Comparison of ENCODE assay signal across 1 cellular context in the genomic region with DNA sequence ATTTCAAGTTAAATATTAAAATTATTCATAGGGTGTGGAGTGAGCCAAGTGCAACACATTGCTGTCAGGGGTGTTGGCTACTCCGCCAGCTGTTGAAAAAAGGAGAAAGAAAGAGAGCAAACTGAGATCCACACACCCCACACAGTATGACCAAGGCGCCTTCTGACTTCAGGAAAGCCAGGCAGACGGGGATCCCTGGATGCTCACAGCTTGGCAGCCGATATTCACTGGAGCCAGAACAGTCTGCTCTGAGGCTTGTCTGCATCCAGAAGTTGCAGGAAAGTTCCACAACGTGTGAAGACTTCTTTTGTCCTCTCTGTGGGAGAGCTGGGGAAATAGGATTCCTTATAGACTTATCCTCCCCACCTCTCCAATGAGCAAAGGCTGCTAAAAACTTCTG.
TF ChIP-seq lines count a peak whose summit lies in the region.

No MANE protein-coding gene starts in this region.

TF ChIP-seq in SK-N-SH treated with all-trans-retinoic acid at 6 μM for 48 hours, 23 proteins besides CTCF, POLR2A, EP300 and RAD21 (continued from another document):
- TF ChIP-seq, protein P1, sequence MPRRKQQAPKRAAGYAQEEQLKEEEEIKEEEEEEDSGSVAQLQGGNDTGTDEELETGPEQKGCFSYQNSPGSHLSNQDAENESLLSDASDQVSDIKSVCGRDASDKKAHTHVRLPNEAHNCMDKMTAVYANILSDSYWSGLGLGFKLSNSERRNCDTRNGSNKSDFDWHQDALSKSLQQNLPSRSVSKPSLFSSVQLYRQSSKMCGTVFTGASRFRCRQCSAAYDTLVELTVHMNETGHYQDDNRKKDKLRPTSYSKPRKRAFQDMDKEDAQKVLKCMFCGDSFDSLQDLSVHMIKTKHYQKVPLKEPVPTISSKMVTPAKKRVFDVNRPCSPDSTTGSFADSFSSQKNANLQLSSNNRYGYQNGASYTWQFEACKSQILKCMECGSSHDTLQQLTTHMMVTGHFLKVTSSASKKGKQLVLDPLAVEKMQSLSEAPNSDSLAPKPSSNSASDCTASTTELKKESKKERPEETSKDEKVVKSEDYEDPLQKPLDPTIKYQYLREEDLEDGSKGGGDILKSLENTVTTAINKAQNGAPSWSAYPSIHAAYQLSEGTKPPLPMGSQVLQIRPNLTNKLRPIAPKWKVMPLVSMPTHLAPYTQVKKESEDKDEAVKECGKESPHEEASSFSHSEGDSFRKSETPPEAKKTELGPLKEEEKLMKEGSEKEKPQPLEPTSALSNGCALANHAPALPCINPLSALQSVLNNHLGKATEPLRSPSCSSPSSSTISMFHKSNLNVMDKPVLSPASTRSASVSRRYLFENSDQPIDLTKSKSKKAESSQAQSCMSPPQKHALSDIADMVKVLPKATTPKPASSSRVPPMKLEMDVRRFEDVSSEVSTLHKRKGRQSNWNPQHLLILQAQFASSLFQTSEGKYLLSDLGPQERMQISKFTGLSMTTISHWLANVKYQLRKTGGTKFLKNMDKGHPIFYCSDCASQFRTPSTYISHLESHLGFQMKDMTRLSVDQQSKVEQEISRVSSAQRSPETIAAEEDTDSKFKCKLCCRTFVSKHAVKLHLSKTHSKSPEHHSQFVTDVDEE (CRISPR knock-in tag; IDR thresholded peaks at IDR 0.05), result no peak
